13 cellular contexts compared by ENCODE assay signal in the genomic region with DNA sequence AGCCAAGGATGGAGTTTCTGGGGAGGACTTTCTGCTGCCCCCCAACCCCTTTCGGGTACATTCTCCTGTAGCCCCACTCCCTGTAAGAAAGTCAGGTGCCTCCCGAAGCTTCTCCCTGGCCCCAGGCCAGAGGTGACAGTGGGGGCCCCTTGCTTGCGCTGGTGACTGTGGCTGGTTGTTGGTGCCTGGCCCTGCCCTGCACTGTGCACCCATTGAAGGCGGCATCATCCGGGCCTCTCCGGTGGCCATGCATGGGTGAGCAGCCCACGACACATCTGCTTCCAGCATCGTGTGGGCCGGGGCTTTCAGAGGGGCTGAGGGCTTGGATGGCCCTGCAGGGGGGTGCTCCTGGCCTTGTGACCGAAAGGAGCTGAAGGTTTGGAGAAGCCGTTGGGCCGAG.
DNase-seq lines count a peak whose midpoint lies in the region; ATAC-seq and TF ChIP-seq lines count a peak whose summit lies in the region.
"Had no signal": no experiment of that assay in that cellular context is flagged by ENCODE, and none has a peak within 500 bp of the region (broad histone marks: within the 10 kb centered on the region; RNA-seq: fewer than 3 reads in every experiment).

No MANE protein-coding gene starts in this region.

- POLR2A ChIA-PET in activated CD4-positive, alpha-beta memory T cell treated with anti-CD3 and anti-CD28 coated beads for 36 hours (lab: Charles Lee): interaction anchor here (2.8 to 5.4 kb wide), 2 partner anchors 7 to 14 kb away, joined by 8 to 19 read pairs; no protein-coding TSS in a partner anchor

- peak overlapping the region; percentile 80 for H3K27ac ChIP-seq in hepatocyte
- H3K27ac ChIP-seq in temporal lobe (ENCODE audit: low read depth, low read length): peak overlapping the region; percentile 70
- H3K27ac ChIP-seq: SJSA1, tibial artery had no signal

- no peaks in the 10 kb centered on the region for H3K9me2 ChIP-seq in hepatocyte (replicated peaks; ENCODE audit: insufficient read depth)

- ATAC-seq in activated naive CD4-positive, alpha-beta T cell treated with anti-CD3 and anti-CD28 coated beads, Interleukin-2, amount 50 U/mL, for 72 hours: no peak
- no peak for ATAC-seq in GM19035 (IDR thresholded peaks at IDR 0.05; ENCODE audit: unreplicated experiment)
- ATAC-seq in HG03196 (IDR thresholded peaks at IDR 0.05; ENCODE audit: unreplicated experiment): no peak

- H3K27ac Mint-ChIP-seq in activated naive CD4-positive, alpha-beta T cell treated with anti-CD3 and anti-CD28 coated beads, Interleukin-2, amount 10 ng/mL, durations not matched to agents 7 days and 5 days: peak overlapping the region; percentile 98
- peak overlapping the region in 1 of 2 donors; percentile 90 for H3K27ac Mint-ChIP-seq in activated naive CD4-positive, alpha-beta T cell treated with anti-CD3 and anti-CD28 coated beads, Interleukin-2, amount 50 U/mL, for 72 hours
- peak overlapping the region; percentile 84 for H3K27ac Mint-ChIP-seq in activated CD4-positive, alpha-beta memory T cell treated with anti-CD3 and anti-CD28 coated beads for 36 hours

- 85% methylated on average over 11 of the region's 12 CpGs for WGBS in hepatocyte (ENCODE audit: low lambda C conversion rate, missing lambda C conversion rate)

- peak overlapping the region; percentile 45 for H3K4me3 Mint-ChIP-seq in activated naive CD4-positive, alpha-beta T cell treated with anti-CD3 and anti-CD28 coated beads, Interleukin-2, amount 10 ng/mL, durations not matched to agents 7 days and 5 days
- H3K4me3 Mint-ChIP-seq in activated CD4-positive, alpha-beta memory T cell treated with anti-CD3 and anti-CD28 coated beads for 36 hours: no peak overlapping the region

- peaks cover 52% of the 10 kb centered on the region for H3K36me3 Mint-ChIP-seq in activated naive CD4-positive, alpha-beta T cell treated with anti-CD3 and anti-CD28 coated beads, Interleukin-2, amount 10 ng/mL, durations not matched to agents 7 days and 5 days
- H3K36me3 Mint-ChIP-seq in activated naive CD4-positive, alpha-beta T cell treated with anti-CD3 and anti-CD28 coated beads, Interleukin-2, amount 50 U/mL, for 72 hours: peaks cover 11 to 17% of the 10 kb centered on the region in 2 donors
- H3K36me3 Mint-ChIP-seq in activated CD4-positive, alpha-beta memory T cell treated with anti-CD3 and anti-CD28 coated beads for 36 hours: no peaks in the 10 kb centered on the region

- intact Hi-C loops in activated CD4-positive, alpha-beta memory T cell treated with anti-CD3 and anti-CD28 coated beads for 36 hours (cut with micrococcal nuclease): no loop called here

- TF ChIP-seq CTCF in hepatocyte (IDR thresholded peaks at IDR 0.05; ENCODE audit: poor library complexity) (no peak), GM10266 (IDR thresholded peaks at IDR 0.05; ENCODE audit: control insufficient read depth, insufficient read depth, low read depth, missing control alignments) (no peak)

- no peaks in the 10 kb centered on the region for H3K9me3 Mint-ChIP-seq in activated naive CD4-positive, alpha-beta T cell treated with anti-CD3 and anti-CD28 coated beads, Interleukin-2, amount 10 ng/mL, durations not matched to agents 7 days and 5 days
- no peaks in the 10 kb centered on the region for H3K9me3 Mint-ChIP-seq in activated naive CD4-positive, alpha-beta T cell treated with anti-CD3 and anti-CD28 coated beads, Interleukin-2, amount 50 U/mL, for 72 hours
- H3K9me3 Mint-ChIP-seq in activated CD4-positive, alpha-beta memory T cell treated with anti-CD3 and anti-CD28 coated beads for 36 hours: no peaks in the 10 kb centered on the region

- peaks cover 98% of the 10 kb centered on the region for H3K79me2 ChIP-seq in hepatocyte

- CTCF ChIA-PET in activated naive CD4-positive, alpha-beta T cell treated with anti-CD3 and anti-CD28 coated beads, Interleukin-2, amount 10 ng/mL, durations not matched to agents 7 days and 5 days (lab: Charles Lee): interaction anchor here (1.5 to 13.6 kb wide), 2 partner anchors 9 to 54 kb away, joined by 5 to 119 read pairs; no protein-coding TSS in a partner anchor
- CTCF ChIA-PET in activated CD4-positive, alpha-beta memory T cell treated with anti-CD3 and anti-CD28 coated beads for 36 hours (lab: Charles Lee): interaction anchor here (4.1 to 11.7 kb wide), 3 partner anchors 8 to 57 kb away, joined by 17 to 140 read pairs (median 68); no protein-coding TSS in a partner anchor

- peaks cover 58% of the 10 kb centered on the region for H4K20me1 ChIP-seq in hepatocyte (ENCODE audit: insufficient read depth, poor library complexity, severe bottlenecking)

- H3K4me1 ChIP-seq in hepatocyte (ENCODE audit: insufficient read depth): peaks cover 90% of the 10 kb centered on the region

- no peak for DNase-seq in activated naive CD4-positive, alpha-beta T cell treated with anti-CD3 and anti-CD28 coated beads, Interleukin-2, amount 10 ng/mL, durations not matched to agents 7 days and 5 days
- DNase-seq in activated naive CD4-positive, alpha-beta T cell treated with anti-CD3 and anti-CD28 coated beads, Interleukin-2, amount 50 U/mL, for 72 hours (ENCODE audit: low spot score in 2 of 2): no peak
- DNase-seq in activated CD4-positive, alpha-beta memory T cell treated with anti-CD3 and anti-CD28 coated beads for 36 hours: no peak
- DNase-seq in hepatocyte (ENCODE audit: low spot score) (no peak), GM10266 (ENCODE audit: extremely low spot score) (no peak)
- DNase-seq: activated CD4-positive, alpha-beta T cell treated with anti-CD3 and anti-CD28 coated beads for 48 hours; NCI-H526 had no signal

- H3K4me1 Mint-ChIP-seq in activated naive CD4-positive, alpha-beta T cell treated with anti-CD3 and anti-CD28 coated beads, Interleukin-2, amount 10 ng/mL, durations not matched to agents 7 days and 5 days: peaks cover 97% of the 10 kb centered on the region
- H3K4me1 Mint-ChIP-seq in activated CD4-positive, alpha-beta memory T cell treated with anti-CD3 and anti-CD28 coated beads for 36 hours (ENCODE audit: low read depth): peaks cover 94% of the 10 kb centered on the region

- no peaks in the 10 kb centered on the region for H3K36me3 ChIP-seq in hepatocyte (replicated peaks; ENCODE audit: insufficient read depth, low read depth)
- H3K36me3 ChIP-seq: tibial artery had no signal

- H3K27me3 Mint-ChIP-seq in activated naive CD4-positive, alpha-beta T cell treated with anti-CD3 and anti-CD28 coated beads, Interleukin-2, amount 10 ng/mL, durations not matched to agents 7 days and 5 days: no peaks in the 10 kb centered on the region
- no peaks in the 10 kb centered on the region for H3K27me3 Mint-ChIP-seq in activated CD4-positive, alpha-beta memory T cell treated with anti-CD3 and anti-CD28 coated beads for 36 hours

- no peaks in the 10 kb centered on the region for H3K9me3 ChIP-seq in hepatocyte (ENCODE audit: low read depth)
- H3K9me3 ChIP-seq: SJSA1, tibial artery had no signal

- H2AFZ ChIP-seq in hepatocyte: no peak overlapping the region

- peak overlapping the region; percentile 57 for H3K4me2 ChIP-seq in hepatocyte

- no peak overlapping the region for H3K4me3 ChIP-seq in hepatocyte
- H3K4me3 ChIP-seq: lung, SJSA1, tibial artery had no signal

- no peaks in the 10 kb centered on the region for H3K27me3 ChIP-seq in hepatocyte
- H3K27me3 ChIP-seq: SJSA1, tibial artery had no signal
